ENCODE assay signal across 17 cellular contexts in genomic region chr18:22900558-22901183, GRCh38. TPM values are rescaled to one million over a fixed set of nuclear protein-coding genes. Genes with fewer than 3 reads are reported as not detected.
A peak's percentile ranks its signal among the peaks of the same experiment; 100 is the strongest.
DNase-seq lines count a peak whose midpoint lies in the region; ATAC-seq, FAIRE-seq and TF ChIP-seq lines count a peak whose summit lies in the region.
"Had no signal": no experiment of that assay in that cellular context is flagged by ENCODE, and none has a peak within 500 bp of the region (broad histone marks: within the 10 kb centered on the region; RNA-seq: fewer than 3 reads in every experiment).

No MANE protein-coding gene starts in this region.

- no peaks in the 10 kb centered on the region for H3K79me2 ChIP-seq in fibroblast of lung (ENCODE audit: control insufficient read depth, insufficient read depth, low read length)

- no peak overlapping the region for H2AFZ ChIP-seq in fibroblast of lung (ENCODE audit: low read length)

- no peaks in the 10 kb centered on the region for H3K4me1 ChIP-seq in fibroblast of lung (ENCODE audit: control insufficient read depth, extremely low read depth, insufficient read depth, low read length)
- peaks cover 6 to 18% (median 15%) of the 10 kb centered on the region in 3 donors for H3K4me1 ChIP-seq in pancreas
- H3K4me1 ChIP-seq: left lung, psoas muscle, SJSA1 had no signal

- intact Hi-C loops in pancreas (cut with DNase I): no loop called here

- H3K27me3 ChIP-seq in fibroblast of lung (ENCODE audit: control insufficient read depth, insufficient read depth, low read length): no peaks in the 10 kb centered on the region
- no peaks in the 10 kb centered on the region for H3K27me3 ChIP-seq in pancreas
- H3K27me3 ChIP-seq: esophagus squamous epithelium, left lung, SJSA1 had no signal

- H3K9me3 ChIP-seq in fibroblast of lung (ENCODE audit: control insufficient read depth, insufficient read depth, low read depth, low read length): no peaks in the 10 kb centered on the region
- no peaks in the 10 kb centered on the region for H3K9me3 ChIP-seq in pancreas
- H3K9me3 ChIP-seq: psoas muscle, SJSA1 had no signal

- H3K36me3 ChIP-seq in fibroblast of lung (ENCODE audit: control insufficient read depth, insufficient read depth, low read length): no peaks in the 10 kb centered on the region
- H3K36me3 ChIP-seq in pancreas: no peaks in the 10 kb centered on the region
- H3K36me3 ChIP-seq: esophagus squamous epithelium, left lung, SJSA1 had no signal

- H3K9ac ChIP-seq in fibroblast of lung (ENCODE audit: insufficient read depth, low read length): no peak overlapping the region

- no peaks in the 10 kb centered on the region for H4K20me1 ChIP-seq in fibroblast of lung (ENCODE audit: control insufficient read depth, extremely low read depth, insufficient read depth, low read length)

- no peak overlapping the region for H3K4me2 ChIP-seq in fibroblast of lung (ENCODE audit: extremely low read depth, insufficient read depth, low read length)

- DNase-seq in DMS79 (lab: John Stamatoyannopoulos, UW): peak; percentile 90
- peak; percentile 79 for DNase-seq in NCI-H2029 (lab: John Stamatoyannopoulos, UW)
- DNase-seq in fibroblast of lung (ENCODE audit: low read depth in 2 of 2): peak; percentile 9 to 13
- DNase-seq in pancreas: peak; percentile 59 to 71 (median 64)
- DNase-seq in putamen (ENCODE audit: low spot score): no peak
- DNase-seq in CD1c-positive myeloid dendritic cell (ENCODE audit: extremely low spot score): no peak
- DNase-seq: activated CD4-positive, alpha-beta T cell treated with anti-CD3 and anti-CD28 coated beads for 36 hours; activated naive CD4-positive, alpha-beta T cell treated with anti-CD3 and anti-CD28 coated beads, Interleukin-2, amount 10 ng/mL, durations not matched to agents 7 days and 5 days; EL; esophagus squamous epithelium; left lung; NCI-H1048; T-helper 9 cell had no signal

- FAIRE-seq in pancreas (lab: Jason Lieb, UNC): no peak
- FAIRE-seq: H54 had no signal

- ATAC-seq in pancreas: peak; percentile 84 to 95 (median 94)
- no peak for ATAC-seq in HG03571 (IDR thresholded peaks at IDR 0.05; ENCODE audit: unreplicated experiment)
- ATAC-seq: activated CD4-positive, alpha-beta T cell treated with anti-CD3 and anti-CD28 coated beads for 36 hours; left lung; psoas muscle had no signal

- H3K4me3 ChIP-seq in fibroblast of lung (replicated peaks in 1 of 4; ENCODE audit: control extremely low read depth in 1 of 4, insufficient read depth in 1 of 4, low read depth in 3 of 4, low read length in 4 of 4) (no peak overlapping the region), pancreas (no peak overlapping the region)
- H3K4me3 ChIP-seq: esophagus squamous epithelium, left lung, psoas muscle, SJSA1 had no signal

- WGBS in pancreas, 2 donors: 32 to 36% methylated on average over 5 of the region's 5 CpGs

- H3K27ac ChIP-seq in fibroblast of lung (ENCODE audit: insufficient read depth, low read length): no peak overlapping the region
- H3K27ac ChIP-seq in pancreas: no peak overlapping the region
- H3K27ac ChIP-seq: esophagus squamous epithelium, left lung, psoas muscle, SJSA1 had no signal

- no peak for TF ChIP-seq CTCF in fibroblast of lung (conservative IDR thresholded peaks at IDR 0.05 in 1 of 2, IDR thresholded peaks at IDR 0.05 in 1 of 2; ENCODE audit: low read depth in 1 of 2, low read length in 2 of 2)
- TF ChIP-seq CTCF in pancreas (IDR thresholded peaks at IDR 0.05): no peak

RNA-seq across cellular contexts. Expression of gene RBBP8, which starts 32.5 kb away (rescaled TPM):
- total RNA-seq in fibroblast of lung (21.0 and 27.5 TPM in 2 replicates), pancreas (10 to 100 TPM; 10.9 to 26.2 (median 17.0) TPM)
- polyA plus RNA-seq in fibroblast of lung (17.8 and 32.0 TPM in 2 replicates), pancreas (10 to 100 TPM; 25.3 to 32.7 TPM)
- polyA plus RNA-seq in fibroblast of lung (2012): 11.4 and 19.5 TPM in 2 replicates
- 1.1 and 5.9 TPM in 2 replicates for polyA minus RNA-seq in fibroblast of lung (ENCODE audit: low replicate concordance)

Comparison
In these comparisons a context has a peak if more than half of its experiments do, and no peak if none do; other contexts are left out.
1. DNase-seq: peak in DMS79 (single experiment), NCI-H2029 (single experiment), fibroblast of lung (2 of 2) and pancreas (6 of 6); none in putamen (single experiment) and CD1c-positive myeloid dendritic cell (single experiment).